Comparison of ENCODE assay signal across 8 cellular contexts in genomic region chr9:134399435-134400056, GRCh38.
DNase-seq lines count a peak whose midpoint lies in the region; ATAC-seq and TF ChIP-seq lines count a peak whose summit lies in the region.

No MANE protein-coding gene starts in this region.

- peak; percentile 83 for TF ChIP-seq CTCF in GM12864 (IDR thresholded peaks at IDR 0.05; ENCODE audit: low read depth, low read length, missing control alignments)
- peak; percentile 61 for TF ChIP-seq CTCF in SU-DHL-6 (IDR thresholded peaks at IDR 0.05; ENCODE audit: insufficient read depth, low read length, poor library complexity, severe bottlenecking)

- H3K79me2 ChIP-seq in SU-DHL-6 (ENCODE audit: insufficient read depth, low read length) = no peaks in the 10 kb centered on the region

- no peak overlapping the region for H3K27ac Mint-ChIP-seq in stimulated activated memory B cell treated with anti-CD40 and anti-IgM and Interleukin-4, amounts not matched to agents 10 μg/mL and 1 μg/mL and 100 μg/mL, for 72 hours

- H3K9me3 Mint-ChIP-seq in stimulated activated memory B cell treated with anti-CD40 and anti-IgM and Interleukin-4, amounts not matched to agents 10 μg/mL and 1 μg/mL and 100 μg/mL, for 72 hours = peaks cover 4% of the 10 kb centered on the region

- no peak overlapping the region for H3K9ac ChIP-seq in SU-DHL-6 (ENCODE audit: low read length)

- DNase-seq in ACHN (peak; percentile 14), GM12864 (ENCODE audit: low read depth) (no peak), iPS-NIHi11 (ENCODE audit: low spot score) (peak; percentile 69), islet precursor cell (no peak), T-helper 1 cell (no peak)

- ATAC-seq in HG03457 (IDR thresholded peaks at IDR 0.05; ENCODE audit: unreplicated experiment) = no peak
- no peak for ATAC-seq in stimulated activated memory B cell treated with anti-CD40 and anti-IgM and Interleukin-4, amounts not matched to agents 10 μg/mL and 1 μg/mL and 100 μg/mL, for 72 hours

- H3K4me2 ChIP-seq in SU-DHL-6 (ENCODE audit: low read depth, low read length, poor library complexity, severe bottlenecking) = no peak overlapping the region

- H3K9me2 ChIP-seq in SU-DHL-6 (replicated peaks; ENCODE audit: insufficient read depth, low read length) = no peaks in the 10 kb centered on the region

- no peaks in the 10 kb centered on the region for H3K27me3 Mint-ChIP-seq in stimulated activated memory B cell treated with anti-CD40 and anti-IgM and Interleukin-4, amounts not matched to agents 10 μg/mL and 1 μg/mL and 100 μg/mL, for 72 hours

- peaks cover 50% of the 10 kb centered on the region for H3K4me1 Mint-ChIP-seq in stimulated activated memory B cell treated with anti-CD40 and anti-IgM and Interleukin-4, amounts not matched to agents 10 μg/mL and 1 μg/mL and 100 μg/mL, for 72 hours

- H3K27ac ChIP-seq in SU-DHL-6 (ENCODE audit: low read depth, low read length) = no peak overlapping the region

- H3K36me3 ChIP-seq in SU-DHL-6 (ENCODE audit: low read length) = no peaks in the 10 kb centered on the region

- peaks cover 7% of the 10 kb centered on the region; the same call in 1 of the 2 replicates for H3K9me3 ChIP-seq in SU-DHL-6 (ENCODE audit: insufficient read depth, low read length)

- H2AFZ ChIP-seq in SU-DHL-6 (ENCODE audit: low read depth, low read length, severe bottlenecking) = no peak overlapping the region

- H3K4me3 ChIP-seq in GM12864 (ENCODE audit: low read depth, low read length) = no peak overlapping the region
- H3K4me3 ChIP-seq in SU-DHL-6 (ENCODE audit: insufficient read depth, low read length, poor library complexity, severe bottlenecking) = no peak overlapping the region

- H3K27me3 ChIP-seq in SU-DHL-6 (ENCODE audit: low read length) = no peaks in the 10 kb centered on the region; the same call in 1 of the 2 replicates

- no peaks in the 10 kb centered on the region for H3K36me3 Mint-ChIP-seq in stimulated activated memory B cell treated with anti-CD40 and anti-IgM and Interleukin-4, amounts not matched to agents 10 μg/mL and 1 μg/mL and 100 μg/mL, for 72 hours

- in situ Hi-C loops in ACHN (cut with HindIII; ENCODE audit: low pct_ligation_motif_present, low pct_unique_long_range_greater_than_20kb, low sequenced_read_pairs) = no loop called here

- H4K20me1 ChIP-seq in SU-DHL-6 (ENCODE audit: low read depth, low read length) = no peaks in the 10 kb centered on the region

- H3F3A ChIP-seq in SU-DHL-6 (ENCODE audit: insufficient read depth) = no peaks in the 10 kb centered on the region

- H3K4me3 Mint-ChIP-seq in stimulated activated memory B cell treated with anti-CD40 and anti-IgM and Interleukin-4, amounts not matched to agents 10 μg/mL and 1 μg/mL and 100 μg/mL, for 72 hours = no peak overlapping the region

Comparison
In these comparisons a context has a peak if more than half of its experiments do, and no peak if none do; other contexts are left out.
1. DNase-seq: peak in ACHN (single experiment) and iPS-NIHi11 (single experiment); none in GM12864 (single experiment), islet precursor cell (single experiment) and T-helper 1 cell (0 of 5).